21 cellular contexts compared by ENCODE assay signal in the genomic region with DNA sequence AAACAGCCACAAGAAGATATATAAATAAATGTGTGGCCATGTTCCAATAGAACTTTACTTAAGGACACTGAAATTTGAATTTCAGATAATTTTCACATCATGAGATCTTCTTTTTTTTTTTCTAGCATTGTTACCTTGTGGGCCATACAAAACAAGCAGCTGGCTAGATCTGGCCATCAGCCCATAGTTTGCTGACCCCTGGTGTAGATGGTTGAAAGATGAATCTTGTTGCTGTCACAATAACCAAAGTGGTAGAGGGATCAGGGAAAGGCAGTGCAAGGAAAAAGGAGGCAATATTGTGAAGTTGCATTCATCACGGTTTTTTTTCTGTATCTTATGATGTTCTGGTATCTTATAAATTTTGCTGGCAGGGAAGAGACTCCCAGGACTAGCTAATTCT. TPM values are rescaled to one million over a fixed set of nuclear protein-coding genes. Genes with fewer than 3 reads are reported as not detected.
A peak's percentile ranks its signal among the peaks of the same experiment; 100 is the strongest.
DNase-seq lines count a peak whose midpoint lies in the region; ATAC-seq, FAIRE-seq and TF ChIP-seq lines count a peak whose summit lies in the region.
"Had no signal": no experiment of that assay in that cellular context is flagged by ENCODE, and none has a peak within 500 bp of the region (broad histone marks: within the 10 kb centered on the region; RNA-seq: fewer than 3 reads in every experiment).

No MANE protein-coding gene starts in this region.

- H3K4me3 ChIP-seq in dorsolateral prefrontal cortex, result no peak overlapping the region
- H3K4me3 ChIP-seq: SK-N-MC had no signal

- no peak overlapping the region for H3K4me3 Mint-ChIP-seq in stimulated activated memory B cell treated with anti-CD40 and anti-IgM and Interleukin-4, amounts not matched to agents 10 μg/mL and 1 μg/mL and 100 μg/mL, for 72 hours
- H3K4me3 Mint-ChIP-seq: CD4-positive, alpha-beta T cell had no signal

- H3K36me3 Mint-ChIP-seq in stimulated activated memory B cell treated with anti-CD40 and anti-IgM and Interleukin-4, amounts not matched to agents 10 μg/mL and 1 μg/mL and 100 μg/mL, for 72 hours, result peaks cover 46% of the 10 kb centered on the region

- H3K27ac ChIP-seq in dorsolateral prefrontal cortex, result peak overlapping the region in 58 of 59 donors; percentile 10 to 99 (median 89)
- H3K27ac ChIP-seq: KMS-11, SK-N-MC had no signal

- H3K27me3 Mint-ChIP-seq in stimulated activated memory B cell treated with anti-CD40 and anti-IgM and Interleukin-4, amounts not matched to agents 10 μg/mL and 1 μg/mL and 100 μg/mL, for 72 hours, result no peaks in the 10 kb centered on the region
- H3K27me3 Mint-ChIP-seq: CD4-positive, alpha-beta T cell had no signal

- peak overlapping the region; percentile 33 for H3K27ac Mint-ChIP-seq in stimulated activated memory B cell treated with anti-CD40 and anti-IgM and Interleukin-4, amounts not matched to agents 10 μg/mL and 1 μg/mL and 100 μg/mL, for 72 hours
- H3K27ac Mint-ChIP-seq: CD4-positive, alpha-beta T cell had no signal

- no peaks in the 10 kb centered on the region for H3K27me3 ChIP-seq in dorsolateral prefrontal cortex

- DNase-seq in COR-L47 (lab: John Stamatoyannopoulos, UW) (peak; percentile 25), OCI-M1 (lab: John Stamatoyannopoulos, UW) (peak; percentile 15), dorsolateral prefrontal cortex (no peak), Right ventricle myocardium superior (no peak), HTR-8/SVneo (ENCODE audit: insufficient read length, low spot score) (no peak)
- DNase-seq: CD4-positive, alpha-beta T cell; GF-D8; NCI-H1436 treated with DMSO at 0.1 percent for 48 hours; NCI-H2029 treated with DMSO at 0.1 percent for 48 hours; NCI-H2171; NCI-H526 treated with DMSO at 0.1 percent for 48 hours; NK-92 treated with Interleukin-12 subunit alpha and Interleukin-12 subunit beta, amount 100 ng/mL, for 24 hours; SHP77 had no signal

- intact Hi-C loops in dorsolateral prefrontal cortex (cut with DNase I) (no loop called here), Right ventricle myocardium superior (cut with DNase I) (no loop called here)

- peak in 1 of 56 donors; percentile 3 for TF ChIP-seq CTCF in dorsolateral prefrontal cortex (IDR thresholded peaks at IDR 0.05 in 54 of 56, conservative IDR thresholded peaks at IDR 0.05 in 2 of 56; ENCODE audit: low read depth in 1 of 56, partially characterized antibody in 56 of 56)

- peaks cover 31% of the 10 kb centered on the region for H3K4me1 Mint-ChIP-seq in stimulated activated memory B cell treated with anti-CD40 and anti-IgM and Interleukin-4, amounts not matched to agents 10 μg/mL and 1 μg/mL and 100 μg/mL, for 72 hours

- FAIRE-seq in HTR-8/SVneo (lab: Jason Lieb, UNC), result no peak
- FAIRE-seq: A204.1, GM19239, H1, RCC 7860 had no signal

- peaks cover 3% of the 10 kb centered on the region for H3K9me3 Mint-ChIP-seq in stimulated activated memory B cell treated with anti-CD40 and anti-IgM and Interleukin-4, amounts not matched to agents 10 μg/mL and 1 μg/mL and 100 μg/mL, for 72 hours
- H3K9me3 Mint-ChIP-seq: CD4-positive, alpha-beta T cell had no signal

- no peak for ATAC-seq in stimulated activated memory B cell treated with anti-CD40 and anti-IgM and Interleukin-4, amounts not matched to agents 10 μg/mL and 1 μg/mL and 100 μg/mL, for 72 hours
- ATAC-seq in HG03571 (IDR thresholded peaks at IDR 0.05; ENCODE audit: unreplicated experiment) (no peak), Right ventricle myocardium superior (ENCODE audit: poor library complexity) (no peak)

RNA-seq across cellular contexts. Expression of a gene that starts 46.6 kb away (rescaled TPM):
- 10 to 100 TPM in 118 of 120 experiments, 1 to 10 TPM in 2; 8.3 to 27.8 (median 17.8) TPM for total RNA-seq in dorsolateral prefrontal cortex
- total RNA-seq in Right ventricle myocardium superior, result 3.3 TPM

Comparison
In these comparisons a context has a peak if more than half of its experiments do, and no peak if none do; other contexts are left out.
1. DNase-seq: peak in COR-L47 (single experiment) and OCI-M1 (single experiment); none in dorsolateral prefrontal cortex (0 of 10), Right ventricle myocardium superior (single experiment) and HTR-8/SVneo (single experiment).